1 cellular context compared by ENCODE assay signal in the genomic region with DNA sequence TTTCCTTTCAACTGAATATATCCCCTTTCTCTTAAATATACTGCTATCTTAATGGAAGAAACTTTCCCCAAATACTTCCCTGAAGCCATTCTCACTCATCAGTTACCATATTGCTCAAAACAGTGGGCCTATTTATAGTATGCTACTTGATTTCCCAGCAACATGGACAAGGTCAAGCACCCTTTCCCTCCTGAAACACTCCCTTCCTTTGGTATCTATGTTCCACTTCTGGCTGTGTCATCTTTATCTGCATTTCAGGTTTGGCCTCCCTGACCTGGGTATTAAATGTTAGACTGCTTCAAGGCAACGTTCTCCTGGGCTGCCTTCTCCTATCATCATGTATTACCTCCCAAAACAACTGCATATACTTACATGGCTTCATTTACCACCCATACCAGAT.
TF ChIP-seq lines count a peak whose summit lies in the region.

No MANE protein-coding gene starts in this region.

TF ChIP-seq in K562, 482 proteins besides CTCF, POLR2A, EP300 and RAD21 (continued from another document):
- TF ChIP-seq BDP1 (IDR thresholded peaks at IDR 0.05; ENCODE audit: insufficient read depth, insufficient read length) (no peak), ZNF347 (CRISPR knock-in tag; IDR thresholded peaks at IDR 0.05; ENCODE audit: low read depth) (no peak), ZZZ3 (IDR thresholded peaks at IDR 0.05) (no peak), CBFA2T3 (IDR thresholded peaks at IDR 0.05) (peak; percentile 91), PHB (CRISPR knock-in tag; IDR thresholded peaks at IDR 0.05) (no peak), TBL1XR1 (IDR thresholded peaks at IDR 0.05; ENCODE audit: low read length in 2 of 2) (peak in 1 of 2 experiments; percentile 18; a peak in 1 of 4 replicates), BRD9 (IDR thresholded peaks at IDR 0.05; ENCODE audit: low read depth, partially characterized antibody) (no peak), ZSCAN29 (IDR thresholded peaks at IDR 0.05) (no peak), BCOR (IDR thresholded peaks at IDR 0.05) (no peak; the same call in 1 of the 2 replicates), ZBED1 (IDR thresholded peaks at IDR 0.05) (no peak), NFIX (CRISPR knock-in tag; IDR thresholded peaks at IDR 0.05; ENCODE audit: low read depth) (no peak), DPF2 (IDR thresholded peaks at IDR 0.05) (peak; percentile 61), TCF3 (CRISPR knock-in tag; IDR thresholded peaks at IDR 0.05) (peak; percentile 91), GATA2 (CRISPR knock-in tag; IDR thresholded peaks at IDR 0.05) (peak; percentile 18; the same call in 1 of the 2 replicates), SFPQ (IDR thresholded peaks at IDR 0.05; ENCODE audit: low read depth, low read length) (no peak), NCOR1 (IDR thresholded peaks at IDR 0.05) (peak; percentile 73), SAFB2 (IDR thresholded peaks at IDR 0.05; ENCODE audit: borderline replicate concordance, low read depth, low read length, severe bottlenecking) (no peak), NCOA2 (IDR thresholded peaks at IDR 0.05; ENCODE audit: partially characterized antibody in 2 of 2) (no peak), NBN (IDR thresholded peaks at IDR 0.05; ENCODE audit: low read depth) (no peak), MEF2A (IDR thresholded peaks at IDR 0.05; ENCODE audit: control insufficient read depth, low read depth, low read length) (peak; percentile 70), TAL1 (IDR thresholded peaks at IDR 0.05) (peak; percentile 56), STAT5A (IDR thresholded peaks at IDR 0.05; ENCODE audit: borderline replicate concordance, low read length) (peak; percentile 32; the same call in 1 of the 2 replicates), AFF4 (CRISPR knock-in tag; IDR thresholded peaks at IDR 0.05) (no peak), GATAD2B (IDR thresholded peaks at IDR 0.05; ENCODE audit: borderline replicate concordance) (no peak), TEAD1 (CRISPR knock-in tag; IDR thresholded peaks at IDR 0.05) (no peak), SIN3A (IDR thresholded peaks at IDR 0.05; ENCODE audit: borderline replicate concordance in 2 of 2, control insufficient read depth in 1 of 2, low read depth in 2 of 2, low read length in 2 of 2) (no peak), FOXA1 (IDR thresholded peaks at IDR 0.05; ENCODE audit: borderline replicate concordance) (no peak), FOXO4 (CRISPR knock-in tag; IDR thresholded peaks at IDR 0.05) (no peak), POLR3G (IDR thresholded peaks at IDR 0.05; ENCODE audit: extremely low read depth, insufficient read length, insufficient replicate concordance) (no peak), ZNF324 (CRISPR knock-in tag; IDR thresholded peaks at IDR 0.05) (no peak), ZNF639 (CRISPR knock-in tag; conservative IDR thresholded peaks at IDR 0.05 in 1 of 2, IDR thresholded peaks at IDR 0.05 in 1 of 2) (no peak)
- TF ChIP-seq, protein P1, sequence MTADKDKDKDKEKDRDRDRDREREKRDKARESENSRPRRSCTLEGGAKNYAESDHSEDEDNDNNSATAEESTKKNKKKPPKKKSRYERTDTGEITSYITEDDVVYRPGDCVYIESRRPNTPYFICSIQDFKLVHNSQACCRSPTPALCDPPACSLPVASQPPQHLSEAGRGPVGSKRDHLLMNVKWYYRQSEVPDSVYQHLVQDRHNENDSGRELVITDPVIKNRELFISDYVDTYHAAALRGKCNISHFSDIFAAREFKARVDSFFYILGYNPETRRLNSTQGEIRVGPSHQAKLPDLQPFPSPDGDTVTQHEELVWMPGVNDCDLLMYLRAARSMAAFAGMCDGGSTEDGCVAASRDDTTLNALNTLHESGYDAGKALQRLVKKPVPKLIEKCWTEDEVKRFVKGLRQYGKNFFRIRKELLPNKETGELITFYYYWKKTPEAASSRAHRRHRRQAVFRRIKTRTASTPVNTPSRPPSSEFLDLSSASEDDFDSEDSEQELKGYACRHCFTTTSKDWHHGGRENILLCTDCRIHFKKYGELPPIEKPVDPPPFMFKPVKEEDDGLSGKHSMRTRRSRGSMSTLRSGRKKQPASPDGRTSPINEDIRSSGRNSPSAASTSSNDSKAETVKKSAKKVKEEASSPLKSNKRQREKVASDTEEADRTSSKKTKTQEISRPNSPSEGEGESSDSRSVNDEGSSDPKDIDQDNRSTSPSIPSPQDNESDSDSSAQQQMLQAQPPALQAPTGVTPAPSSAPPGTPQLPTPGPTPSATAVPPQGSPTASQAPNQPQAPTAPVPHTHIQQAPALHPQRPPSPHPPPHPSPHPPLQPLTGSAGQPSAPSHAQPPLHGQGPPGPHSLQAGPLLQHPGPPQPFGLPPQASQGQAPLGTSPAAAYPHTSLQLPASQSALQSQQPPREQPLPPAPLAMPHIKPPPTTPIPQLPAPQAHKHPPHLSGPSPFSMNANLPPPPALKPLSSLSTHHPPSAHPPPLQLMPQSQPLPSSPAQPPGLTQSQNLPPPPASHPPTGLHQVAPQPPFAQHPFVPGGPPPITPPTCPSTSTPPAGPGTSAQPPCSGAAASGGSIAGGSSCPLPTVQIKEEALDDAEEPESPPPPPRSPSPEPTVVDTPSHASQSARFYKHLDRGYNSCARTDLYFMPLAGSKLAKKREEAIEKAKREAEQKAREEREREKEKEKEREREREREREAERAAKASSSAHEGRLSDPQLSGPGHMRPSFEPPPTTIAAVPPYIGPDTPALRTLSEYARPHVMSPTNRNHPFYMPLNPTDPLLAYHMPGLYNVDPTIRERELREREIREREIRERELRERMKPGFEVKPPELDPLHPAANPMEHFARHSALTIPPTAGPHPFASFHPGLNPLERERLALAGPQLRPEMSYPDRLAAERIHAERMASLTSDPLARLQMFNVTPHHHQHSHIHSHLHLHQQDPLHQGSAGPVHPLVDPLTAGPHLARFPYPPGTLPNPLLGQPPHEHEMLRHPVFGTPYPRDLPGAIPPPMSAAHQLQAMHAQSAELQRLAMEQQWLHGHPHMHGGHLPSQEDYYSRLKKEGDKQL (CRISPR knock-in tag; IDR thresholded peaks at IDR 0.05; ENCODE audit: borderline replicate concordance): no peak
- TF ChIP-seq, protein P2, sequence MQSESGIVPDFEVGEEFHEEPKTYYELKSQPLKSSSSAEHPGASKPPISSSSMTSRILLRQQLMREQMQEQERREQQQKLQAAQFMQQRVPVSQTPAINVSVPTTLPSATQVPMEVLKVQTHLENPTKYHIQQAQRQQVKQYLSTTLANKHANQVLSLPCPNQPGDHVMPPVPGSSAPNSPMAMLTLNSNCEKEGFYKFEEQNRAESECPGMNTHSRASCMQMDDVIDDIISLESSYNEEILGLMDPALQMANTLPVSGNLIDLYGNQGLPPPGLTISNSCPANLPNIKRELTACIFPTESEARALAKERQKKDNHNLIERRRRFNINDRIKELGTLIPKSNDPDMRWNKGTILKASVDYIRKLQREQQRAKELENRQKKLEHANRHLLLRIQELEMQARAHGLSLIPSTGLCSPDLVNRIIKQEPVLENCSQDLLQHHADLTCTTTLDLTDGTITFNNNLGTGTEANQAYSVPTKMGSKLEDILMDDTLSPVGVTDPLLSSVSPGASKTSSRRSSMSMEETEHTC (IDR thresholded peaks at IDR 0.05): no peak
- TF ChIP-seq, protein P3, sequence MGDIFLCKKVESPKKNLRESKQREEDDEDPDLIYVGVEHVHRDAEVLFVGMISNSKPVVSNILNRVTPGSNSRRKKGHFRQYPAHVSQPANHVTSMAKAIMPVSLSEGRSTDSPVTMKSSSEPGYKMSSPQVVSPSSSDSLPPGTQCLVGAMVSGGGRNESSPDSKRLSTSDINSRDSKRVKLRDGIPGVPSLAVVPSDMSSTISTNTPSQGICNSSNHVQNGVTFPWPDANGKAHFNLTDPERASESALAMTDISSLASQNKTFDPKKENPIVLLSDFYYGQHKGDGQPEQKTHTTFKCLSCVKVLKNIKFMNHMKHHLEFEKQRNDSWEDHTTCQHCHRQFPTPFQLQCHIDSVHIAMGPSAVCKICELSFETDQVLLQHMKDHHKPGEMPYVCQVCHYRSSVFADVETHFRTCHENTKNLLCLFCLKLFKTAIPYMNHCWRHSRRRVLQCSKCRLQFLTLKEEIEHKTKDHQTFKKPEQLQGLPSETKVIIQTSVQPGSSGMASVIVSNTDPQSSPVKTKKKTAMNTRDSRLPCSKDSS (IDR thresholded peaks at IDR 0.05; ENCODE audit: low read depth, partially characterized antibody): no peak
- TF ChIP-seq, protein P4, sequence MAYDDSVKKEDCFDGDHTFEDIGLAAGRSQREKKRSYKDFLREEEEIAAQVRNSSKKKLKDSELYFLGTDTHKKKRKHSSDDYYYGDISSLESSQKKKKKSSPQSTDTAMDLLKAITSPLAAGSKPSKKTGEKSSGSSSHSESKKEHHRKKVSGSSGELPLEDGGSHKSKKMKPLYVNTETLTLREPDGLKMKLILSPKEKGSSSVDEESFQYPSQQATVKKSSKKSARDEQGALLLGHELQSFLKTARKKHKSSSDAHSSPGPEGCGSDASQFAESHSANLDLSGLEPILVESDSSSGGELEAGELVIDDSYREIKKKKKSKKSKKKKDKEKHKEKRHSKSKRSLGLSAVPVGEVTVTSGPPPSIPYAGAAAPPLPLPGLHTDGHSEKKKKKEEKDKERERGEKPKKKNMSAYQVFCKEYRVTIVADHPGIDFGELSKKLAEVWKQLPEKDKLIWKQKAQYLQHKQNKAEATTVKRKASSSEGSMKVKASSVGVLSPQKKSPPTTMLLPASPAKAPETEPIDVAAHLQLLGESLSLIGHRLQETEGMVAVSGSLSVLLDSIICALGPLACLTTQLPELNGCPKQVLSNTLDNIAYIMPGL (CRISPR knock-in tag; IDR thresholded peaks at IDR 0.05): no peak
TF ChIP-seq in K562: peak in this region for 24.
